8 cellular contexts compared by ENCODE assay signal in genomic region chr11:46936138-46937110, GRCh38. TPM values are rescaled to one million over a fixed set of nuclear protein-coding genes. Genes with fewer than 3 reads are reported as not detected.
DNase-seq lines count a peak whose midpoint lies in the region; ATAC-seq and TF ChIP-seq lines count a peak whose summit lies in the region.

TSS of gene CSTPP1 (plus strand) at chr11:46936761. CDS start at chr11:46936806, 45 bp downstream.

- peak within 1 kb of the TSS; percentile 97 for H2AFZ ChIP-seq in hepatocyte

- H3K27ac ChIP-seq in hepatocyte (peak within 1 kb of the TSS; percentile 73), aorta (ENCODE audit: low read depth in 1 of 2, low read length in 2 of 2) (no peak within 1 kb of the TSS)

- DNase-seq in NCI-H2029 treated with DMSO at 0.1 percent for 48 hours (lab: John Stamatoyannopoulos, UW) (peak; percentile 63), T1000 (lab: John Stamatoyannopoulos, UW) (peak; percentile 74), astrocyte of the hippocampus (ENCODE audit: low read depth, low spot score) (peak; percentile 97), hepatocyte (ENCODE audit: low spot score) (peak; percentile 96), renal cortical epithelial cell (ENCODE audit: low read depth) (peak; percentile 77), aorta (peak; percentile 97 to 98)

- intact Hi-C loops in aorta (cut with DNase I) = loop anchor here in 1 of 2 donors (1.0 kb wide), 1 partner anchor 312 kb away; the partner anchor contains the start of gene ACP2

- H3K9me3 ChIP-seq in hepatocyte (ENCODE audit: low read depth) (no peaks in the 10 kb centered on the region), aorta (ENCODE audit: control insufficient read depth, low read length) (no peaks in the 10 kb centered on the region)

- no peaks in the 10 kb centered on the region for H4K20me1 ChIP-seq in hepatocyte (ENCODE audit: insufficient read depth, poor library complexity, severe bottlenecking)

- H3K4me2 ChIP-seq in hepatocyte = peak within 1 kb of the TSS; percentile 76

- H3K4me3 ChIP-seq in hepatocyte (peak within 1 kb of the TSS; percentile 63), aorta (ENCODE audit: low read length in 2 of 2) (peak within 1 kb of the TSS; percentile 90 to 96)

- peaks cover 42% of the 10 kb centered on the region for H3K79me2 ChIP-seq in hepatocyte

- H3K4me1 ChIP-seq in hepatocyte (ENCODE audit: insufficient read depth) (peaks cover 6% of the 10 kb centered on the region), aorta (ENCODE audit: control insufficient read depth in 1 of 2, insufficient read depth in 2 of 2, low read length in 2 of 2) (peaks cover 4% of the 10 kb centered on the region in 2 donors)

- TF ChIP-seq CTCF in hepatocyte (IDR thresholded peaks at IDR 0.05; ENCODE audit: poor library complexity) = no peak

- H3K9me2 ChIP-seq in hepatocyte (replicated peaks; ENCODE audit: insufficient read depth) = no peaks in the 10 kb centered on the region

- peak; percentile 95 for ATAC-seq in GM18502 (IDR thresholded peaks at IDR 0.05; ENCODE audit: poor library complexity, unreplicated experiment)
- peak; percentile 79 for ATAC-seq in HG02973 (IDR thresholded peaks at IDR 0.05; ENCODE audit: unreplicated experiment)
- peak; percentile 95 for ATAC-seq in aorta (ENCODE audit: low FRiP score)

- WGBS in hepatocyte (ENCODE audit: low lambda C conversion rate, missing lambda C conversion rate) = 22% methylated on average over 41 of the region's 41 CpGs
- WGBS in aorta, 2 donors = 21% methylated on average over 41 of the region's 41 CpGs

- no peaks in the 10 kb centered on the region for H3K27me3 ChIP-seq in hepatocyte
- peaks cover 0 to 1% of the 10 kb centered on the region in 2 donors for H3K27me3 ChIP-seq in aorta (ENCODE audit: control insufficient read depth in 1 of 2, insufficient read depth in 2 of 2, low read length in 1 of 2)

- no peaks in the 10 kb centered on the region for H3K36me3 ChIP-seq in hepatocyte (replicated peaks; ENCODE audit: insufficient read depth, low read depth)
- no peaks in the 10 kb centered on the region for H3K36me3 ChIP-seq in aorta (ENCODE audit: control insufficient read depth in 1 of 2, insufficient read depth in 2 of 2, low read length in 1 of 2)

RNA-seq across cellular contexts. Expression of gene CSTPP1, which starts in this region (rescaled TPM):
- 21.9 and 23.0 TPM in 2 replicates for total RNA-seq in hepatocyte
- polyA plus RNA-seq in hepatocyte = 44.3 and 48.4 TPM in 2 replicates
- 23.3 and 34.3 TPM in 2 replicates for total RNA-seq in renal cortical epithelial cell
- 10 to 100 TPM; 19.1 to 22.7 TPM for total RNA-seq in aorta
- 10 to 100 TPM; 12.5 to 26.0 TPM for polyA plus RNA-seq in aorta
